21 cellular contexts compared by ENCODE assay signal in the genomic region with DNA sequence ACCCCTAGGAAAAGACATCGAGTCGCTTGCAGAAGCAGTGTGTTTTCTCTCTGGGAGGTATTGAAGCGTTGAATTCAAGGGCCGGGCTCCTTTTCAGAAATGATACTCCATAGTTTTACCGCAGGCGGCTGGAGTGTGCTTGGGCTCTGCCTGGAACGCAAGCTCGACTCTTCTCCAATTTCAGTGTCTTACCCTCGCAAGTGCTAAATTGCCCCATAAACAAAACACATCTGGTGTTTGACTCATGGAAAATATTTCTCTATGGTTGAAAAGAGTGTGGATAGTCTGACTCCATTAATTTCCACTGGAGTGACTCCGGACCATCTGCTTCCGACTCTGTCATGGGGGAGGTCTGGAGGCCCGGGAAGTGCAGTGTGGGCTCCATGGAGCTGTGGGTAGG.
DNase-seq lines count a peak whose midpoint lies in the region; ATAC-seq lines count a peak whose summit lies in the region.
"Had no signal": no experiment of that assay in that cellular context is flagged by ENCODE, and none has a peak within 500 bp of the region (broad histone marks: within the 10 kb centered on the region; RNA-seq: fewer than 3 reads in every experiment).

No MANE protein-coding gene starts in this region.

- DNase-seq in NCI-H748 (lab: John Stamatoyannopoulos, UW; ENCODE audit: unreplicated experiment) = peak; percentile 32
- DNase-seq in NCI-H748 treated with DMSO at 0.1 percent for 48 hours (lab: John Stamatoyannopoulos, UW) = no peak
- peak; percentile 93 for DNase-seq in NCI-H2171 (lab: John Stamatoyannopoulos, UW)
- peak; percentile 21 for DNase-seq in fibroblast of peridontal ligament (ENCODE audit: extremely low read depth)
- no peak for DNase-seq in NCI-H1105 treated with DMSO at 0.1 percent for 48 hours (lab: John Stamatoyannopoulos, UW)
- DNase-seq: 8988T; activated CD4-positive, alpha-beta memory T cell treated with anti-CD3 and anti-CD28 coated beads for 36 hours; activated naive CD4-positive, alpha-beta T cell; COR-L47; KG1; lower lobe of right lung; MV-4-11; NCI-H345; ovary; right cardiac atrium; RPMI8226; SK-N-SH; stimulated activated CD4-positive, alpha-beta T cell treated with anti-CD3 and anti-CD28 coated beads, Interleukin-15, amount 100 ng/mL, for 24 hours had no signal

- ATAC-seq in GM19035 (IDR thresholded peaks at IDR 0.05; ENCODE audit: unreplicated experiment) = no peak
- ATAC-seq in GM18907 (IDR thresholded peaks at IDR 0.05; ENCODE audit: unreplicated experiment) = no peak
- ATAC-seq in GM19452 (IDR thresholded peaks at IDR 0.05; ENCODE audit: unreplicated experiment) = no peak
- ATAC-seq: right cardiac atrium had no signal

Comparison
In these comparisons a context has a peak if more than half of its experiments do, and no peak if none do; other contexts are left out.
1. DNase-seq: peak in NCI-H748 (single experiment), NCI-H2171 (single experiment) and fibroblast of peridontal ligament (single experiment); none in NCI-H748 treated with DMSO at 0.1 percent for 48 hours (single experiment) and NCI-H1105 treated with DMSO at 0.1 percent for 48 hours (single experiment).